Comparison of ENCODE assay signal across 20 cellular contexts in genomic region chr16:73311857-73312723, GRCh38.
DNase-seq lines count a peak whose midpoint lies in the region; ATAC-seq, FAIRE-seq and TF ChIP-seq lines count a peak whose summit lies in the region.
"Had no signal": no experiment of that assay in that cellular context is flagged by ENCODE, and none has a peak within 500 bp of the region (broad histone marks: within the 10 kb centered on the region; RNA-seq: fewer than 3 reads in every experiment).

No MANE protein-coding gene starts in this region.

- 15% methylated on average over 10 of the region's 10 CpGs for WGBS in HepG2 (ENCODE audit: low lambda C conversion rate)
- 55% methylated on average over 10 of the region's 10 CpGs for WGBS in right lobe of liver (ENCODE audit: insufficient coverage, low coverage, low lambda C conversion rate, missing lambda C conversion rate)
- WGBS in trophoblast cell (ENCODE audit: extremely low coverage, insufficient coverage, insufficient read length) = no CpG with 5 or more reads among the region's 10 CpGs

- no peak for TF ChIP-seq POLR2A in HepG2 (IDR thresholded peaks at IDR 0.05; ENCODE audit: insufficient read depth in 1 of 2, low read depth in 2 of 2, low read length in 2 of 2)
- TF ChIP-seq POLR2A in right lobe of liver (IDR thresholded peaks at IDR 0.05) = no peak

- TF ChIP-seq CTCF in HepG2 (CRISPR knock-in tag; IDR thresholded peaks at IDR 0.05) (no peak), right lobe of liver (IDR thresholded peaks at IDR 0.05) (no peak)

- H3K4me2 ChIP-seq in HepG2 (ENCODE audit: low read depth, low read length) (no peak overlapping the region), trophoblast cell (ENCODE audit: low read length) (no peak overlapping the region)

- H3K4me1 ChIP-seq in HepG2 (ENCODE audit: insufficient read depth, low read length) = no peaks in the 10 kb centered on the region
- H3K4me1 ChIP-seq in right lobe of liver = no peaks in the 10 kb centered on the region
- no peaks in the 10 kb centered on the region for H3K4me1 ChIP-seq in trophoblast cell (ENCODE audit: control insufficient read depth in 1 of 2, insufficient read depth in 2 of 2, low read length in 2 of 2)
- H3K4me1 ChIP-seq: HAP-1 had no signal

- no peak for TF ChIP-seq RAD21 in HepG2 (CRISPR knock-in tag; IDR thresholded peaks at IDR 0.05)

- no peak overlapping the region for H4K91ac ChIP-seq in trophoblast cell (ENCODE audit: low read depth, low read length)

- H3K79me1 ChIP-seq in trophoblast cell (ENCODE audit: low read length) = no peaks in the 10 kb centered on the region

- BruUV-seq in HepG2 (replicated peaks; lab: Mats Ljungman, UMichigan) = no TSS peak

- H3K36me3 ChIP-seq in HepG2 (replicated peaks in 1 of 2; ENCODE audit: control insufficient read depth in 1 of 2, insufficient read depth in 2 of 2, low read length in 2 of 2) (no peaks in the 10 kb centered on the region), right lobe of liver (no peaks in the 10 kb centered on the region), trophoblast cell (ENCODE audit: control insufficient read depth in 1 of 2, insufficient read depth in 2 of 2, low read length in 2 of 2) (no peaks in the 10 kb centered on the region)
- H3K36me3 ChIP-seq: HAP-1 had no signal

- no peak overlapping the region for H2AFZ ChIP-seq in HepG2 (ENCODE audit: low read length)
- no peak overlapping the region for H2AFZ ChIP-seq in trophoblast cell (ENCODE audit: insufficient read depth, low read length, poor library complexity)
- H2AFZ ChIP-seq: GM23248 had no signal

- POLR2A ChIA-PET in HepG2 (lab: Yijun Ruan, JAX) = no interaction called here

- H4K20me1 ChIP-seq in HepG2 (ENCODE audit: insufficient read depth, low read length) = no peaks in the 10 kb centered on the region

- CTCF ChIA-PET in HepG2 (lab: Yijun Ruan, JAX; ENCODE audit: low intra/inter-chr PET ratio, low total read pairs) = no interaction called here

- in situ Hi-C loops in HepG2 (cut with HindIII; ENCODE audit: extremely low pct_ligation_motif_present, low pct_unique_long_range_greater_than_20kb) = no loop called here

- no peak overlapping the region for H3K9ac ChIP-seq in HepG2 (ENCODE audit: insufficient read depth, low read depth, low read length)
- peak overlapping the region; percentile 1 for H3K9ac ChIP-seq in trophoblast cell (ENCODE audit: low read length)
- H3K9ac ChIP-seq: GM23248 had no signal

- no peaks in the 10 kb centered on the region for H3K9me3 ChIP-seq in HepG2 (ENCODE audit: low read length)
- H3K9me3 ChIP-seq in right lobe of liver = no peaks in the 10 kb centered on the region
- no peaks in the 10 kb centered on the region for H3K9me3 ChIP-seq in trophoblast cell (ENCODE audit: insufficient read depth, low read depth, low read length)
- H3K9me3 ChIP-seq: HAP-1 had no signal

- FAIRE-seq in HepG2 (lab: Jason Lieb, UNC) (no peak), RCC 7860 (lab: Jason Lieb, UNC) (no peak)
- FAIRE-seq: GM12891 had no signal

- H3K18ac ChIP-seq in trophoblast cell (ENCODE audit: low read length) = no peak overlapping the region

- TF ChIP-seq EP300 in HepG2 (IDR thresholded peaks at IDR 0.05; ENCODE audit: low read depth in 2 of 2, low read length in 2 of 2) = no peak
- TF ChIP-seq EP300 in HepG2 (CRISPR knock-in tag; IDR thresholded peaks at IDR 0.05; ENCODE audit: borderline replicate concordance) = no peak

- DNase-seq in HepG2 (ENCODE audit: low spot score) = no peak
- no peak for DNase-seq in right lobe of liver
- DNase-seq in RCC 7860 (ENCODE audit: low spot score) = peak; percentile 13
- DNase-seq in trophoblast cell = no peak
- no peak for DNase-seq in anterior cingulate cortex (lab: John Stamatoyannopoulos, UW)
- no peak for DNase-seq in HK-2 (ENCODE audit: unreplicated experiment)
- no peak for DNase-seq in NCI-H1694 (lab: John Stamatoyannopoulos, UW)
- DNase-seq: 8988T; C1 segment of cervical spinal cord; CD4-positive, CD25-positive, alpha-beta regulatory T cell; CD8-positive, alpha-beta memory T cell; COR-L47; DMS 273 treated with DMSO at 0.1 percent for 48 hours; DMS53; DND-41; EL; GM23248 had no signal

- no peak overlapping the region for H2AK5ac ChIP-seq in trophoblast cell (ENCODE audit: low read length)

- no peak overlapping the region for H2BK5ac ChIP-seq in trophoblast cell (ENCODE audit: low read depth, low read length, poor library complexity)

- H3K27me3 ChIP-seq in HepG2 (ENCODE audit: control insufficient read depth in 1 of 2, insufficient read depth in 2 of 2, low read length in 2 of 2) = peaks cover 0 to 10% of the 10 kb centered on the region in 2 experiments; a peak in 2 of 5 replicates
- H3K27me3 ChIP-seq in right lobe of liver = no peaks in the 10 kb centered on the region
- no peaks in the 10 kb centered on the region for H3K27me3 ChIP-seq in trophoblast cell (ENCODE audit: insufficient read depth, low read length)

- ATAC-seq in HepG2 (no peak), right lobe of liver (no peak)

- H4K12ac ChIP-seq in trophoblast cell (ENCODE audit: low read depth, low read length) = no peak overlapping the region

- H3K14ac ChIP-seq in trophoblast cell (ENCODE audit: low read length) = no peak overlapping the region

- H3K79me2 ChIP-seq in HepG2 (ENCODE audit: insufficient read depth, low read length) = no peaks in the 10 kb centered on the region
- no peaks in the 10 kb centered on the region for H3K79me2 ChIP-seq in trophoblast cell (ENCODE audit: control insufficient read depth, insufficient read depth, low read length, poor library complexity)

- no peak overlapping the region for H4K8ac ChIP-seq in trophoblast cell (ENCODE audit: low read depth, low read length)

- intact Hi-C loops in HepG2 (cut with micrococcal nuclease; ENCODE audit: unreplicated experiment) (loop anchor here (1.0 kb wide), 1 partner anchor 31 kb away; no protein-coding TSS in a partner anchor), right lobe of liver (cut with DNase I) (no loop called here)

- no peak overlapping the region for H3K23ac ChIP-seq in trophoblast cell (ENCODE audit: low read length)

- H3K27ac ChIP-seq in HepG2 (ENCODE audit: extremely low read length, insufficient read depth, low read length) = no peak overlapping the region
- no peak overlapping the region for H3K27ac ChIP-seq in right lobe of liver
- no peak overlapping the region for H3K27ac ChIP-seq in trophoblast cell (ENCODE audit: low read depth, low read length)
- H3K27ac ChIP-seq: GM23248, HL-60 had no signal

- H2BK12ac ChIP-seq in trophoblast cell (ENCODE audit: low read length) = no peak overlapping the region

- no peak overlapping the region for H3K4ac ChIP-seq in trophoblast cell (ENCODE audit: low read depth, low read length)

- no peak overlapping the region for H2BK120ac ChIP-seq in trophoblast cell (ENCODE audit: insufficient read depth, low read length, poor library complexity)

- H3K4me3 ChIP-seq in HepG2 (replicated peaks in 1 of 3; ENCODE audit: insufficient read depth in 1 of 3, low read depth in 2 of 3, low read length in 3 of 3) (no peak overlapping the region), right lobe of liver (no peak overlapping the region), trophoblast cell (ENCODE audit: low read depth, low read length) (no peak overlapping the region)
- H3K4me3 ChIP-seq: GM23248, HAP-1 had no signal

TF ChIP-seq in HepG2, 621 proteins besides CTCF, POLR2A, EP300 and RAD21:
- TF ChIP-seq, protein P1, sequence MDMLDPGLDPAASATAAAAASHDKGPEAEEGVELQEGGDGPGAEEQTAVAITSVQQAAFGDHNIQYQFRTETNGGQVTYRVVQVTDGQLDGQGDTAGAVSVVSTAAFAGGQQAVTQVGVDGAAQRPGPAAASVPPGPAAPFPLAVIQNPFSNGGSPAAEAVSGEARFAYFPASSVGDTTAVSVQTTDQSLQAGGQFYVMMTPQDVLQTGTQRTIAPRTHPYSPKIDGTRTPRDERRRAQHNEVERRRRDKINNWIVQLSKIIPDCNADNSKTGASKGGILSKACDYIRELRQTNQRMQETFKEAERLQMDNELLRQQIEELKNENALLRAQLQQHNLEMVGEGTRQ (IDR thresholded peaks at IDR 0.05; ENCODE audit: low read depth, low read length) = peak; percentile 88
- TF ChIP-seq, protein P1 (CRISPR knock-in tag; IDR thresholded peaks at IDR 0.05; ENCODE audit: borderline replicate concordance) = no peak
- TF ChIP-seq ZNF724P (CRISPR knock-in tag; IDR thresholded peaks at IDR 0.05; ENCODE audit: borderline replicate concordance) (no peak), HNRNPL (IDR thresholded peaks at IDR 0.05; ENCODE audit: low read depth, low read length) (no peak), ZNF616 (CRISPR knock-in tag; IDR thresholded peaks at IDR 0.05; ENCODE audit: low read depth) (no peak), RAD51 (IDR thresholded peaks at IDR 0.05; ENCODE audit: borderline replicate concordance) (peak; percentile 93), CEBPB (IDR thresholded peaks at IDR 0.05; ENCODE audit: borderline replicate concordance, low read depth, low read length) (peak; percentile 48; the same call in 1 of the 2 replicates), CREB1 (IDR thresholded peaks at IDR 0.05) (peak; percentile 81), CREB1 (CRISPR knock-in tag; IDR thresholded peaks at IDR 0.05) (no peak)
